8 cellular contexts compared by ENCODE assay signal in genomic region chr6:163554663-163555062, GRCh38.
A peak's percentile ranks its signal among the peaks of the same experiment; 100 is the strongest.
DNase-seq lines count a peak whose midpoint lies in the region; ATAC-seq and TF ChIP-seq lines count a peak whose summit lies in the region.

No MANE protein-coding gene starts in this region.

- TF ChIP-seq CTCF in GM12874 (IDR thresholded peaks at IDR 0.05; ENCODE audit: insufficient read depth, low read depth, low read length) = peak; percentile 53
- TF ChIP-seq CTCF in HL-60 (IDR thresholded peaks at IDR 0.05; ENCODE audit: insufficient read depth, low read length) = peak; percentile 37
- peak; percentile 82 for TF ChIP-seq CTCF in brain microvascular endothelial cell (IDR thresholded peaks at IDR 0.05; ENCODE audit: low read depth, low read length, missing control alignments)
- peak; percentile 36 to 38 for TF ChIP-seq CTCF in left lung (IDR thresholded peaks at IDR 0.05)

- in situ Hi-C loops in brain microvascular endothelial cell (cut with HindIII; ENCODE audit: low pct_ligation_motif_present, low sequenced_read_pairs) = no loop called here

- DNase-seq in HL-60 (ENCODE audit: low read depth in 1 of 2, low spot score in 1 of 2) (peak in 1 of 2 experiments; percentile 57), T-helper 9 cell (peak; percentile 51), brain microvascular endothelial cell (peak; percentile 56), left lung (peak in 1 of 2 donors; percentile 71), NCI-H1436 (lab: John Stamatoyannopoulos, UW) (no peak)
- DNase-seq in stimulated activated CD8-positive, alpha-beta memory T cell treated with anti-CD3 and anti-CD28 coated beads, Interleukin-7, amount 100 ng/mL, for 4 hours (ENCODE audit: low read depth in 2 of 2) = peak; percentile 22 to 31

- H3K9me3 ChIP-seq in left lung = no peaks in the 10 kb centered on the region

- no peaks in the 10 kb centered on the region for H3K4me1 ChIP-seq in left lung

- no peaks in the 10 kb centered on the region for H3K27me3 ChIP-seq in HL-60 (ENCODE audit: insufficient read depth, poor library complexity, severe bottlenecking)
- H3K27me3 ChIP-seq in brain microvascular endothelial cell (replicated peaks) = no peaks in the 10 kb centered on the region
- no peaks in the 10 kb centered on the region for H3K27me3 ChIP-seq in left lung

- intact Hi-C loops in left lung (cut with DNase I) = no loop called here

- no peak overlapping the region for H3K4me3 ChIP-seq in HL-60 (replicated peaks; ENCODE audit: insufficient read depth, low read length)
- no peak overlapping the region for H3K4me3 ChIP-seq in brain microvascular endothelial cell (ENCODE audit: low read depth, low read length)
- no peak overlapping the region for H3K4me3 ChIP-seq in left lung

- peaks cover 7% of the 10 kb centered on the region for H3K36me3 ChIP-seq in brain microvascular endothelial cell (replicated peaks)
- peaks cover 0 to 17% of the 10 kb centered on the region in 2 donors for H3K36me3 ChIP-seq in left lung

- ATAC-seq in left lung = peak; percentile 78
- no peak for ATAC-seq in HG02938 (IDR thresholded peaks at IDR 0.05; ENCODE audit: unreplicated experiment)

- H3K27ac ChIP-seq in HL-60 (replicated peaks) = no peak overlapping the region
- no peak overlapping the region for H3K27ac ChIP-seq in brain microvascular endothelial cell
- H3K27ac ChIP-seq in left lung = no peak overlapping the region
